In the genomic region with DNA sequence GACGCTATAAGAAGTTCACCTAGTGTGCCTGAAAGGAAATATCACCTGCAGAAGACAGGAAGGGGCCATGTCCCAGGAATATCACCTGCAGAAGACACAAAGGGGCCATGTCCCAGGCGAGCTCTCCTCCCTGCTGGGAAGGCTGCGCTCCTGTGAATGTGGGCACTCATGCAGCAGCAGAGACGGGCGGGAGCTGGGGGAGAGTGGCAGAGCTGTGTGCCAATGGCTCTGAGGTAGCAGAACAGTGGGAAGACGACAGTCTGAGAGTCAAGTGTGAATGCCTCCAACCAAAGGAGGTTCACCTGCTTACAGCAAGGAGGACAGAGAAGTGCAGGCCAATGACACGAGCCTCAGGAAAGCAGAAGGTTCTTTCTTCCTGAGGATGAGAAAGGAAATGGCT, we compare ENCODE assay signal across 19 cellular contexts.
"Had no signal": no experiment of that assay in that cellular context is flagged by ENCODE, and none has a peak within 500 bp of the region (broad histone marks: within the 10 kb centered on the region; RNA-seq: fewer than 3 reads in every experiment).

No MANE protein-coding gene starts in this region.

- H3K27me3 ChIP-seq: right atrium auricular region, testis had no signal

- H3K36me3 ChIP-seq: gastrocnemius medialis, right atrium auricular region, tibial artery had no signal

- H3K27ac ChIP-seq: gastrocnemius medialis, parathyroid adenoma, right atrium auricular region, testis, tibial artery had no signal

- DNase-seq: cortex of kidney; effector memory CD8-positive, alpha-beta T cell; foreskin fibroblast; gastrocnemius medialis; natural killer cell; stimulated activated CD4-positive, alpha-beta T cell treated with anti-CD3 and anti-CD28 coated beads, Interleukin-12 subunit alpha, Interleukin-12 subunit beta, amount 100 ng/mL, for 4 hours; stimulated activated CD4-positive, alpha-beta T cell treated with anti-CD3 and anti-CD28 coated beads, Interleukin-1b, Interleukin-23, amount 100 ng/mL, for 48 hours; stimulated activated CD4-positive, alpha-beta T cell treated with anti-CD3 and anti-CD28 coated beads, Interleukin-4, amount 100 ng/mL, for 24 hours; stimulated activated naive CD8-positive, alpha-beta T cell treated with anti-CD3 and anti-CD28 coated beads, Interleukin-15, Interleukin-2, amounts not matched to agents 100 U/mL and 50 U/mL, for 24 hours; substantia nigra; testis; tibial artery had no signal

- H3K9me3 ChIP-seq: gastrocnemius medialis, right atrium auricular region, testis, tibial artery had no signal

- ATAC-seq: effector memory CD8-positive, alpha-beta T cell; gastrocnemius medialis; left lobe of liver; natural killer cell; sciatic nerve; stimulated activated memory B cell treated with anti-CD40 and anti-IgM and Interleukin-4, amounts not matched to agents 10 μg/mL and 1 μg/mL and 100 μg/mL, for 72 hours; stimulated activated naive CD8-positive, alpha-beta T cell treated with anti-CD3 and anti-CD28 coated beads, Interleukin-15, Interleukin-2, amounts not matched to agents 100 U/mL and 50 U/mL, for 24 hours had no signal

- H3K4me3 ChIP-seq: gastrocnemius medialis, lung, right atrium auricular region, smooth muscle cell, testis, tibial artery had no signal

- H3K4me1 ChIP-seq: gastrocnemius medialis, parathyroid adenoma, right atrium auricular region, testis, tibial artery had no signal
